ENCODE assay signal across 9 cellular contexts in the genomic region with DNA sequence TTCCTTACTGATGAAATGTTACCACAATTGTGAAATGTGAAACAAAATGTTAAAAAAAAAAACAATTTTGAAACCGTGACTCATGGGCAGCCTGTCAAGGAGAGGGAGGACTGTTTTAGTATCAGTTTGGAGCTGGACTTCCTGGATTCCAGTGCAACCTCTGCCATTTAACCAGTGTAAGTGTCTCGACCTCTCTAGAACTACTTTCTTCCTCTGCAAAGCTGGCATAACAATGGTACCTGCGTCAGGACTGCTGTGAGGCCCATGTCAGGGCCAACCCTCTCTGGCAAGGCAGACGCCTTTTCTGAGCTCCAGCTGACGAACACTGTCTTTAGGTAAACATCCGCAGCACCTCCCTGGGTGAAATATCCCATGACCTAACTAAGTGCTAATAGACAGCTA. TPM values are rescaled to one million over a fixed set of nuclear protein-coding genes. Genes with fewer than 3 reads are reported as not detected.
DNase-seq lines count a peak whose midpoint lies in the region; ATAC-seq and TF ChIP-seq lines count a peak whose summit lies in the region.
"Had no signal": no experiment of that assay in that cellular context is flagged by ENCODE, and none has a peak within 500 bp of the region (broad histone marks: within the 10 kb centered on the region; RNA-seq: fewer than 3 reads in every experiment).

No MANE protein-coding gene starts in this region.

- TF ChIP-seq CTCF in body of pancreas (IDR thresholded peaks at IDR 0.05) (no peak), lower lobe of right lung (IDR thresholded peaks at IDR 0.05) (no peak)

- intact Hi-C loops in activated naive CD4-positive, alpha-beta T cell treated with anti-CD3 and anti-CD28 coated beads for 36 hours (cut with micrococcal nuclease) = no loop called here
- intact Hi-C loops in body of pancreas (cut with DNase I) = no loop called here
- intact Hi-C loops in lower lobe of right lung (cut with DNase I) = no loop called here

- H3K27ac Mint-ChIP-seq in activated naive CD4-positive, alpha-beta T cell treated with anti-CD3 and anti-CD28 coated beads for 36 hours = peak overlapping the region; percentile 39

- H3K36me3 ChIP-seq in body of pancreas (replicated peaks in 1 of 2; ENCODE audit: insufficient read depth in 1 of 2, low read depth in 2 of 2) (peaks cover 6 to 16% of the 10 kb centered on the region in 2 donors), lower lobe of right lung (peaks cover 55% of the 10 kb centered on the region), urinary bladder (ENCODE audit: insufficient read depth) (no peaks in the 10 kb centered on the region), HAP-1 (replicated peaks) (peaks cover 85% of the 10 kb centered on the region)

- peaks cover 33% of the 10 kb centered on the region for H3K36me3 Mint-ChIP-seq in activated naive CD4-positive, alpha-beta T cell treated with anti-CD3 and anti-CD28 coated beads for 36 hours (ENCODE audit: low read depth)

- CTCF ChIA-PET in activated naive CD4-positive, alpha-beta T cell treated with anti-CD3 and anti-CD28 coated beads for 36 hours (lab: Charles Lee) = interaction anchor here (0.6 to 1.5 kb wide), 4 partner anchors 11 to 259 kb away, joined by 3 to 8 read pairs (median 4); no protein-coding TSS in a partner anchor

- ATAC-seq in body of pancreas (peak; percentile 21), lower lobe of right lung (peak; percentile 86 to 89)

- H3K9me3 ChIP-seq in body of pancreas (no peaks in the 10 kb centered on the region), lower lobe of right lung (no peaks in the 10 kb centered on the region), HAP-1 (no peaks in the 10 kb centered on the region)
- H3K9me3 ChIP-seq: BLaER1 had no signal

- H3K4me3 Mint-ChIP-seq in activated naive CD4-positive, alpha-beta T cell treated with anti-CD3 and anti-CD28 coated beads for 36 hours = no peak overlapping the region

- WGBS in body of pancreas, 2 donors = 67 to 75% methylated on average over 6 of the region's 6 CpGs
- WGBS in urinary bladder = 65% methylated on average over 6 of the region's 6 CpGs

- peaks cover 14% of the 10 kb centered on the region for H3K4me1 Mint-ChIP-seq in activated naive CD4-positive, alpha-beta T cell treated with anti-CD3 and anti-CD28 coated beads for 36 hours (ENCODE audit: low read depth)

- H3K4me1 ChIP-seq in body of pancreas = no peaks in the 10 kb centered on the region
- peaks cover 22% of the 10 kb centered on the region for H3K4me1 ChIP-seq in lower lobe of right lung
- H3K4me1 ChIP-seq in urinary bladder (ENCODE audit: insufficient read depth) = no peaks in the 10 kb centered on the region
- H3K4me1 ChIP-seq in HAP-1 = no peaks in the 10 kb centered on the region

- H3K27ac ChIP-seq in body of pancreas (peak overlapping the region in 1 of 4 donors; percentile 46), lower lobe of right lung (peak overlapping the region; percentile 77), urinary bladder (ENCODE audit: low read depth) (peak overlapping the region; percentile 80)
- H3K27ac ChIP-seq: BLaER1 had no signal

- in situ Hi-C loops in HAP-1 (cut with MboI; ENCODE audit: low sequenced_read_pairs) = no loop called here

- H3K27me3 ChIP-seq in body of pancreas (no peaks in the 10 kb centered on the region), lower lobe of right lung (ENCODE audit: low read depth) (no peaks in the 10 kb centered on the region), HAP-1 (ENCODE audit: low read depth) (no peaks in the 10 kb centered on the region)
- H3K27me3 ChIP-seq: BLaER1 had no signal

- no peaks in the 10 kb centered on the region for H3K9me3 Mint-ChIP-seq in activated naive CD4-positive, alpha-beta T cell treated with anti-CD3 and anti-CD28 coated beads for 36 hours

- TF ChIP-seq POLR2A in body of pancreas (IDR thresholded peaks at IDR 0.05) = no peak

- H3K27me3 Mint-ChIP-seq in activated naive CD4-positive, alpha-beta T cell treated with anti-CD3 and anti-CD28 coated beads for 36 hours (ENCODE audit: low read depth) = no peaks in the 10 kb centered on the region

- H3K4me3 ChIP-seq in body of pancreas (no peak overlapping the region), lower lobe of right lung (no peak overlapping the region), urinary bladder (ENCODE audit: low read depth, low read length) (no peak overlapping the region), HAP-1 (no peak overlapping the region)
- H3K4me3 ChIP-seq: BLaER1 had no signal

- peak; percentile 18 for DNase-seq in activated naive CD4-positive, alpha-beta T cell treated with anti-CD3 and anti-CD28 coated beads for 36 hours
- DNase-seq in activated naive CD4-positive, alpha-beta T cell (lab: John Stamatoyannopoulos, UW) = no peak
- no peak for DNase-seq in body of pancreas
- no peak for DNase-seq in lower lobe of right lung
- no peak for DNase-seq in NCI-H345 (lab: John Stamatoyannopoulos, UW)
- no peak for DNase-seq in putamen (ENCODE audit: low spot score)
- no peak for DNase-seq in HAP-1 (ENCODE audit: low spot score in 2 of 2)

RNA-seq across cellular contexts. Expression of gene URB1, which starts 20.9 kb away (rescaled TPM):
- total RNA-seq in activated naive CD4-positive, alpha-beta T cell treated with anti-CD3 and anti-CD28 coated beads for 36 hours = 10 to 100 TPM; 20.8 to 21.4 TPM
- total RNA-seq in body of pancreas (10 to 100 TPM; 10.1 to 11.2 TPM), lower lobe of right lung (10.3 TPM), urinary bladder (14.5 TPM)
- polyA plus RNA-seq in urinary bladder = 9.2 TPM

RNA-seq across cellular contexts. Expression of gene EVA1C, which starts 40.6 kb away (rescaled TPM):
- total RNA-seq in activated naive CD4-positive, alpha-beta T cell treated with anti-CD3 and anti-CD28 coated beads for 36 hours = 1 to 10 TPM; 5.3 to 5.9 TPM
- total RNA-seq in body of pancreas (10 to 100 TPM; 16.5 to 24.4 TPM), lower lobe of right lung (31.8 TPM), urinary bladder (5.7 TPM)
- 35.2 TPM for polyA plus RNA-seq in urinary bladder
